In the genomic region with DNA sequence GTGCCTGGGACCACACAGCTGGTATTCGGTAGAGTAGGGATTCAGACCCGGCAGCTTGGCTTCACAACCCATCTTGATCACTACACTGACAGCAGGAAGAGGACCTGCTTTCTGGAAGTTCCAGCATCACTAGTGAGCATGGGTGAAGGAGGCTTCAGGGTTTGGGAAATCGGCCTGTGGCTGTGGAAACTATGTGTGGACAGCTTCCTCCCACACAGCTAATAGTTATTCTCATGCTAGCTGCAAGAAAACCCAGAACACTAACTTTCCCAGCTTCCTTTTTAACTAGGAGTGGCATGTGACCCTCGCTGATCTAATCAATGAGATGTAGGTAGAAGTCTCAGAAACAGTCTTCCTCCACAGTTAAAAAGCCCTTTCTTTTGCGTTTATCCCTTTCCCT, we compare ENCODE assay signal across 17 cellular contexts. TPM values are rescaled to one million over a fixed set of nuclear protein-coding genes. Genes with fewer than 3 reads are reported as not detected.
"Had no signal": no experiment of that assay in that cellular context is flagged by ENCODE, and none has a peak within 500 bp of the region (broad histone marks: within the 10 kb centered on the region; RNA-seq: fewer than 3 reads in every experiment).

No MANE protein-coding gene starts in this region.

- H3K36me3 ChIP-seq: breast epithelium, neural progenitor cell, pancreas, vagina had no signal

- ATAC-seq: activated CD4-positive, CD25-positive, alpha-beta regulatory T cell treated with anti-CD3 and anti-CD28 coated beads, Interleukin-2, amount 50 U/mL, for 24 hours; left colon; stimulated activated effector memory CD8-positive, alpha-beta T cell treated with anti-CD3 and anti-CD28 coated beads, Interleukin-12 subunit alpha, Interleukin-12 subunit beta, amount 100 ng/mL, for 72 hours had no signal

- H3K27me3 ChIP-seq: breast epithelium, dorsolateral prefrontal cortex, neural progenitor cell, pancreas, vagina had no signal

- H3K4me3 ChIP-seq: breast epithelium, dorsolateral prefrontal cortex, lung, neural progenitor cell, pancreas, vagina had no signal

- H3K27ac ChIP-seq: breast epithelium, neural progenitor cell, pancreas, vagina had no signal

- DNase-seq: activated CD4-positive, alpha-beta T cell treated with anti-CD3 and anti-CD28 coated beads, Interleukin-2, amount 50 U/mL, for 1 hour; activated naive CD8-positive, alpha-beta T cell treated with anti-CD3 and anti-CD28 coated beads, Interleukin-2, amount 10 ng/mL, durations not matched to agents 7 days and 5 days; anterior cingulate cortex; dorsolateral prefrontal cortex; erythroblast; left colon; naive B cell; pancreas; stimulated activated CD4-positive, alpha-beta T cell treated with anti-CD3 and anti-CD28 coated beads, Interleukin-12 subunit alpha, Interleukin-12 subunit beta, amount 100 ng/mL, for 4 hours; stimulated activated CD4-positive, alpha-beta T cell treated with anti-CD3 and anti-CD28 coated beads, Interleukin-2, amount 100 ng/mL, for 24 hours had no signal

- H3K4me1 ChIP-seq: breast epithelium, pancreas had no signal

- H3K9me3 ChIP-seq: breast epithelium, pancreas, vagina had no signal

RNA-seq across cellular contexts. Expression of a gene that starts 36.3 kb away (rescaled TPM):
- total RNA-seq: activated T-helper 1 cell treated with anti-CD3 and anti-CD28 coated beads, Interleukin-12 subunit alpha, Interleukin-12 subunit beta, Interleukin-2, Interleukin-4 antibody, amounts not matched to agents 30 ng/mL and 10 ng/mL and 1 ng/mL, durations not matched to agents 14 hours and 24 hours and 36 hours had no signal
